ENCODE assay signal across 14 cellular contexts in genomic region chr5:11415751-11416150, GRCh38.
A peak's percentile ranks its signal among the peaks of the same experiment; 100 is the strongest.
DNase-seq lines count a peak whose midpoint lies in the region; TF ChIP-seq lines count a peak whose summit lies in the region.
"Had no signal": no experiment of that assay in that cellular context is flagged by ENCODE, and none has a peak within 500 bp of the region (broad histone marks: within the 10 kb centered on the region; RNA-seq: fewer than 3 reads in every experiment).

No MANE protein-coding gene starts in this region.

- H3K4me1 ChIP-seq in ectodermal cell (ENCODE audit: control insufficient read depth, insufficient read depth, low read length) = peaks cover 7% of the 10 kb centered on the region

- H3K27me3 ChIP-seq in ectodermal cell (ENCODE audit: control insufficient read depth, insufficient read depth, low read length, poor library complexity, severe bottlenecking) = no peaks in the 10 kb centered on the region
- H3K27me3 ChIP-seq: BLaER1 treated with 17β-estradiol and CSF1 and Interleukin-3, amounts not matched to agents 10 nM and 100 nM had no signal

- in situ Hi-C loops in GM13977 (cut with MboI; ENCODE audit: low pct_unique_long_range_greater_than_20kb, low sequenced_read_pairs, unreplicated experiment) = no loop called here

- TF ChIP-seq CTCF in GM13977 (IDR thresholded peaks at IDR 0.05; ENCODE audit: extremely low read depth, insufficient read depth, missing control alignments) = no peak

- WGBS in ectodermal cell, 2 experiments = 47% methylated on average over 3 of the region's 3 CpGs

- no peak overlapping the region for H3K4me3 ChIP-seq in ectodermal cell (ENCODE audit: insufficient read depth, low read depth, low read length)
- H3K4me3 ChIP-seq: BLaER1 treated with 17β-estradiol and CSF1 and Interleukin-3, amounts not matched to agents 10 nM and 100 nM had no signal

- H3K9me3 ChIP-seq in ectodermal cell (ENCODE audit: control insufficient read depth, low read length) = no peaks in the 10 kb centered on the region

- H3K36me3 ChIP-seq in ectodermal cell (ENCODE audit: control insufficient read depth, insufficient read depth, low read length) = no peaks in the 10 kb centered on the region
- H3K36me3 ChIP-seq: BLaER1 treated with 17β-estradiol and CSF1 and Interleukin-3, amounts not matched to agents 10 nM and 100 nM had no signal

- H3K27ac ChIP-seq in ectodermal cell (ENCODE audit: insufficient read depth, low read depth, low read length, poor library complexity, severe bottlenecking) = peak overlapping the region; percentile 48
- H3K27ac ChIP-seq: BLaER1 treated with 17β-estradiol and CSF1 and Interleukin-3, amounts not matched to agents 10 nM and 100 nM had no signal

- peak; percentile 66 for DNase-seq in Ammon's horn (ENCODE audit: low spot score)
- DNase-seq in NCI-H446 treated with DMSO at 0.1 percent for 48 hours (lab: John Stamatoyannopoulos, UW) = peak; percentile 35
- DNase-seq in midbrain (lab: John Stamatoyannopoulos, UW) = peak; percentile 43
- no peak for DNase-seq in NCI-H1694 (lab: John Stamatoyannopoulos, UW)
- DNase-seq in NCI-H1436 (lab: John Stamatoyannopoulos, UW) = no peak
- DNase-seq in GM13977 (ENCODE audit: low spot score) = no peak
- no peak for DNase-seq in activated T-cell treated with anti-CD3 and anti-CD28 coated beads, Interleukin-2, amount 50 U/mL, for 1 hour
- DNase-seq: 8988T, HCEC 1CT, NCI-H2107, NCI-H774, SHP77 had no signal

Comparison
In these comparisons a context has a peak if more than half of its experiments do, and no peak if none do; other contexts are left out.
1. DNase-seq: peak in Ammon's horn (single experiment), NCI-H446 treated with DMSO at 0.1 percent for 48 hours (single experiment) and midbrain (single experiment); none in NCI-H1694 (single experiment), NCI-H1436 (single experiment), GM13977 (single experiment) and activated T-cell treated with anti-CD3 and anti-CD28 coated beads, Interleukin-2, amount 50 U/mL, for 1 hour (single experiment).